9 cellular contexts compared by ENCODE assay signal in genomic region chr2:112884869-112885502, GRCh38. TPM values are rescaled to one million over a fixed set of nuclear protein-coding genes. Genes with fewer than 3 reads are reported as not detected.
DNase-seq lines count a peak whose midpoint lies in the region; ATAC-seq and TF ChIP-seq lines count a peak whose summit lies in the region.
"Had no signal": no experiment of that assay in that cellular context is flagged by ENCODE, and none has a peak within 500 bp of the region (broad histone marks: within the 10 kb centered on the region; RNA-seq: fewer than 3 reads in every experiment).

No MANE protein-coding gene starts in this region.

- no peak overlapping the region for H3K4me3 ChIP-seq in CD4-positive, alpha-beta memory T cell (ENCODE audit: low read length in 2 of 2)
- H3K4me3 ChIP-seq in Loucy (ENCODE audit: low read length, poor library complexity, severe bottlenecking), result no peak overlapping the region
- no peak overlapping the region for H3K4me3 ChIP-seq in choroid plexus epithelial cell (ENCODE audit: low read depth, low read length)

- H3K4me3 Mint-ChIP-seq in CD4-positive, alpha-beta memory T cell, result peak overlapping the region in 2 of 8 donors; percentile 7 to 12
- no peak overlapping the region for H3K4me3 Mint-ChIP-seq in mesothelial cell of epicardium
- H3K4me3 Mint-ChIP-seq in stimulated activated effector memory CD8-positive, alpha-beta T cell treated with anti-CD3 and anti-CD28 coated beads, Interleukin-12 subunit alpha, Interleukin-12 subunit beta, amount 100 ng/mL, for 72 hours, result no peak overlapping the region

- H2AFZ ChIP-seq in Loucy (ENCODE audit: low read length), result no peak overlapping the region

- H3K27me3 Mint-ChIP-seq in CD4-positive, alpha-beta memory T cell, result no peaks in the 10 kb centered on the region
- H3K27me3 Mint-ChIP-seq in mesothelial cell of epicardium (ENCODE audit: low read depth), result peaks cover 2% of the 10 kb centered on the region

- no peaks in the 10 kb centered on the region for H3K79me2 ChIP-seq in Loucy (ENCODE audit: insufficient read depth, low read length)

- no peaks in the 10 kb centered on the region for H3F3A ChIP-seq in Loucy (ENCODE audit: low read depth)

- no peaks in the 10 kb centered on the region for H3K4me1 ChIP-seq in CD4-positive, alpha-beta memory T cell (ENCODE audit: insufficient read depth, low read length)
- peaks cover 18% of the 10 kb centered on the region for H3K4me1 ChIP-seq in Loucy (ENCODE audit: insufficient read depth, low read length, poor library complexity, severe bottlenecking)

- CTCF ChIA-PET in CD4-positive, alpha-beta memory T cell (lab: Charles Lee; ENCODE audit: partially characterized antibody), result interaction anchor here (0.5 to 10.8 kb wide), 45 partner anchors 8 to 365 kb away, joined by 3 to 249 read pairs (median 4); partner anchors contain the start of gene IL1A

- no peaks in the 10 kb centered on the region for H3K9me3 Mint-ChIP-seq in CD4-positive, alpha-beta memory T cell
- peaks cover 2% of the 10 kb centered on the region for H3K9me3 Mint-ChIP-seq in mesothelial cell of epicardium
- no peaks in the 10 kb centered on the region for H3K9me3 Mint-ChIP-seq in stimulated activated effector memory CD8-positive, alpha-beta T cell treated with anti-CD3 and anti-CD28 coated beads, Interleukin-12 subunit alpha, Interleukin-12 subunit beta, amount 100 ng/mL, for 72 hours

- H3K36me3 ChIP-seq in CD4-positive, alpha-beta memory T cell (ENCODE audit: insufficient read depth, low read length), result no peaks in the 10 kb centered on the region
- H3K36me3 ChIP-seq in Loucy (ENCODE audit: insufficient read depth, low read length), result no peaks in the 10 kb centered on the region

- H3K27ac Mint-ChIP-seq in CD4-positive, alpha-beta memory T cell, result peak overlapping the region in 3 of 7 donors; percentile 6 to 23 (median 20)
- no peak overlapping the region for H3K27ac Mint-ChIP-seq in mesothelial cell of epicardium
- H3K27ac Mint-ChIP-seq in stimulated activated effector memory CD8-positive, alpha-beta T cell treated with anti-CD3 and anti-CD28 coated beads, Interleukin-12 subunit alpha, Interleukin-12 subunit beta, amount 100 ng/mL, for 72 hours, result peak overlapping the region; percentile 60

- no peak overlapping the region for H3K27ac ChIP-seq in CD4-positive, alpha-beta memory T cell (ENCODE audit: low read depth, low read length)

- no peak overlapping the region for H3K9ac ChIP-seq in Loucy (ENCODE audit: low read depth, low read length, poor library complexity, severe bottlenecking)

- DNase-seq in CD4-positive, alpha-beta memory T cell, result peak; percentile 55 to 65 (median 60)
- DNase-seq in activated CD4-positive, CD25-positive, alpha-beta regulatory T cell treated with anti-CD3 and anti-CD28 coated beads, Interleukin-2, amount 50 U/mL, for 16 hours (ENCODE audit: low read depth, low spot score), result peak; percentile 43
- DNase-seq in choroid plexus epithelial cell (ENCODE audit: low read depth) (peak; percentile 34), mesothelial cell of epicardium (ENCODE audit: low spot score in 2 of 2, unreplicated experiment in 2 of 2) (no peak), cerebellar nuclear complex (lab: John Stamatoyannopoulos, UW) (no peak)
- peak; percentile 78 to 89 for DNase-seq in stimulated activated effector memory CD8-positive, alpha-beta T cell treated with anti-CD3 and anti-CD28 coated beads, Interleukin-12 subunit alpha, Interleukin-12 subunit beta, amount 100 ng/mL, for 72 hours (ENCODE audit: low spot score in 2 of 2)

- ATAC-seq in GM21360 (IDR thresholded peaks at IDR 0.05; ENCODE audit: unreplicated experiment), result peak; percentile 57
- peak; percentile 76 for ATAC-seq in stimulated activated effector memory CD8-positive, alpha-beta T cell treated with anti-CD3 and anti-CD28 coated beads, Interleukin-12 subunit alpha, Interleukin-12 subunit beta, amount 100 ng/mL, for 72 hours

- H3K4me1 Mint-ChIP-seq in CD4-positive, alpha-beta memory T cell, result peaks cover 3 to 11% (median 8%) of the 10 kb centered on the region in 4 donors
- H3K4me1 Mint-ChIP-seq in mesothelial cell of epicardium, result peaks cover 3% of the 10 kb centered on the region
- H3K4me1 Mint-ChIP-seq in stimulated activated effector memory CD8-positive, alpha-beta T cell treated with anti-CD3 and anti-CD28 coated beads, Interleukin-12 subunit alpha, Interleukin-12 subunit beta, amount 100 ng/mL, for 72 hours, result peaks cover 36% of the 10 kb centered on the region

- no peaks in the 10 kb centered on the region for H3K9me2 ChIP-seq in Loucy (replicated peaks; ENCODE audit: low read depth, low read length)

- TF ChIP-seq CTCF in Loucy (conservative IDR thresholded peaks at IDR 0.05; ENCODE audit: low read length) (peak; percentile 98), choroid plexus epithelial cell (conservative IDR thresholded peaks at IDR 0.05; ENCODE audit: low read depth, low read length) (peak; percentile 89), mesothelial cell of epicardium (IDR thresholded peaks at IDR 0.05; ENCODE audit: unreplicated experiment) (peak; percentile 57)

- no peaks in the 10 kb centered on the region for H3K9me3 ChIP-seq in CD4-positive, alpha-beta memory T cell (ENCODE audit: control insufficient read depth in 1 of 2, low read length in 2 of 2)
- no peaks in the 10 kb centered on the region for H3K9me3 ChIP-seq in Loucy (ENCODE audit: insufficient read depth, low read depth, low read length)

- no peaks in the 10 kb centered on the region for H3K27me3 ChIP-seq in CD4-positive, alpha-beta memory T cell (ENCODE audit: insufficient read depth, low read length)
- H3K27me3 ChIP-seq in Loucy (ENCODE audit: insufficient read depth, low read length, poor library complexity, severe bottlenecking), result no peaks in the 10 kb centered on the region

- H4K20me1 ChIP-seq in Loucy (ENCODE audit: insufficient read depth, low read length, poor library complexity, severe bottlenecking), result no peaks in the 10 kb centered on the region

- intact Hi-C loops in CD4-positive, alpha-beta memory T cell (cut with micrococcal nuclease), result loop anchor here (1.0 kb wide), 2 partner anchors 136 to 285 kb away; no protein-coding TSS in a partner anchor

- POLR2A ChIA-PET in CD4-positive, alpha-beta memory T cell (lab: Charles Lee; ENCODE audit: partially characterized antibody), result interaction anchor here (0.6 to 3.2 kb wide), 5 partner anchors 129 to 285 kb away, joined by 3 to 21 read pairs (median 4); no protein-coding TSS in a partner anchor

- no peak overlapping the region for H3K4me2 ChIP-seq in Loucy (ENCODE audit: low read depth, low read length, poor library complexity, severe bottlenecking)

- H3K36me3 Mint-ChIP-seq in CD4-positive, alpha-beta memory T cell, result no peaks in the 10 kb centered on the region
- H3K36me3 Mint-ChIP-seq in mesothelial cell of epicardium, result no peaks in the 10 kb centered on the region
- no peaks in the 10 kb centered on the region for H3K36me3 Mint-ChIP-seq in stimulated activated effector memory CD8-positive, alpha-beta T cell treated with anti-CD3 and anti-CD28 coated beads, Interleukin-12 subunit alpha, Interleukin-12 subunit beta, amount 100 ng/mL, for 72 hours

RNA-seq across cellular contexts. Expression of gene IL37, which starts 26.0 kb away (rescaled TPM):
- total RNA-seq in CD4-positive, alpha-beta memory T cell, result not detected
- polyA plus RNA-seq in CD4-positive, alpha-beta memory T cell, result not detected
- total RNA-seq in mesothelial cell of epicardium, result not detected in 3 replicates
- total RNA-seq: subcutaneous adipose tissue had no signal

RNA-seq across cellular contexts. Expression of gene IL1B, which starts 48.4 kb away (rescaled TPM):
- 1 to 10 TPM in 1 of 2 experiments, under 1 TPM in 1; 0.81 to 1.3 TPM for total RNA-seq in CD4-positive, alpha-beta memory T cell
- polyA plus RNA-seq in CD4-positive, alpha-beta memory T cell, result not detected
- total RNA-seq in mesothelial cell of epicardium, result 1.3 to 1.7 TPM (median 1.4 TPM) in 3 replicates

Comparison
In these comparisons a context has a peak if more than half of its experiments do, and no peak if none do; other contexts are left out.
1. DNase-seq: peak in CD4-positive, alpha-beta memory T cell (5 of 5), activated CD4-positive, CD25-positive, alpha-beta regulatory T cell treated with anti-CD3 and anti-CD28 coated beads, Interleukin-2, amount 50 U/mL, for 16 hours (single experiment), choroid plexus epithelial cell (single experiment) and stimulated activated effector memory CD8-positive, alpha-beta T cell treated with anti-CD3 and anti-CD28 coated beads, Interleukin-12 subunit alpha, Interleukin-12 subunit beta, amount 100 ng/mL, for 72 hours (2 of 2); none in mesothelial cell of epicardium (0 of 2) and cerebellar nuclear complex (0 of 2).
2. Peak in every context shown above with its lines, with median percentiles within 50 percentile points of each other: CTCF ChIP-seq.